Comparison of ENCODE assay signal across 25 cellular contexts in genomic region chr3:52176951-52177700, GRCh38. TPM values are rescaled to one million over a fixed set of nuclear protein-coding genes. Genes with fewer than 3 reads are reported as not detected.
DNase-seq lines count a peak whose midpoint lies in the region; ATAC-seq, FAIRE-seq and TF ChIP-seq lines count a peak whose summit lies in the region.
"Had no signal": no experiment of that assay in that cellular context is flagged by ENCODE, and none has a peak within 500 bp of the region (broad histone marks: within the 10 kb centered on the region; RNA-seq: fewer than 3 reads in every experiment).

No MANE protein-coding gene starts in this region.

- no peaks in the 10 kb centered on the region for H3K79me1 ChIP-seq in H1 (ENCODE audit: low read depth, low read length)

- intact Hi-C loops in CD14-positive monocyte (cut with micrococcal nuclease), result no loop called here
- intact Hi-C loops in pancreas (cut with DNase I), result no loop called here

- H2BK15ac ChIP-seq in H1 (ENCODE audit: low read length), result no peak overlapping the region

- no peak overlapping the region for H3K4me3 Mint-ChIP-seq in CD14-positive monocyte
- H3K4me3 Mint-ChIP-seq: natural killer cell had no signal

- no peak for TF ChIP-seq RAD21 in H1 (IDR thresholded peaks at IDR 0.05 in 1 of 2, conservative IDR thresholded peaks at IDR 0.05 in 1 of 2; ENCODE audit: low read depth in 2 of 2, low read length in 2 of 2)

- H3K27me3 ChIP-seq in H1 (replicated peaks in 1 of 4; ENCODE audit: control insufficient read depth in 3 of 4, extremely low read depth in 1 of 4, insufficient read depth in 3 of 4, low read length in 3 of 4) (no peaks in the 10 kb centered on the region; a peak in 2 of 7 replicates), pancreas (no peaks in the 10 kb centered on the region), SJCRH30 (no peaks in the 10 kb centered on the region)
- H3K27me3 ChIP-seq: gastroesophageal sphincter had no signal

- peaks cover 3 to 7% of the 10 kb centered on the region in 2 donors for H3K36me3 Mint-ChIP-seq in CD14-positive monocyte
- H3K36me3 Mint-ChIP-seq: natural killer cell had no signal

- no peaks in the 10 kb centered on the region; the same call in 1 of the 2 replicates for H3K23me2 ChIP-seq in H1 (ENCODE audit: low read depth, low read length)

- H3K4me3 ChIP-seq in H1 (ENCODE audit: extremely low read depth in 1 of 4, insufficient read depth in 2 of 4, low read depth in 3 of 4, low read length in 4 of 4) (no peak overlapping the region), pancreas (no peak overlapping the region), SJCRH30 (no peak overlapping the region)
- H3K4me3 ChIP-seq: gastroesophageal sphincter had no signal

- no peak for TF ChIP-seq CTCF in CD14-positive monocyte (IDR thresholded peaks at IDR 0.05)
- TF ChIP-seq CTCF in H1 (IDR thresholded peaks at IDR 0.05; ENCODE audit: control extremely low read depth in 1 of 3, insufficient read depth in 1 of 3, low read depth in 1 of 3, low read length in 3 of 3), result 0 out of 4 replicates have a peak, but pooled peaks of 1 of the 3 experiments have one; percentile 5
- TF ChIP-seq CTCF in pancreas (IDR thresholded peaks at IDR 0.05), result no peak

- H3K79me2 ChIP-seq in H1 (ENCODE audit: control insufficient read depth in 1 of 2, insufficient read depth in 2 of 2, low read length in 2 of 2), result no peaks in the 10 kb centered on the region

- H3K4me1 Mint-ChIP-seq in CD14-positive monocyte, result peaks cover 34% of the 10 kb centered on the region

- no peak overlapping the region for H2BK120ac ChIP-seq in H1 (replicated peaks; ENCODE audit: low read depth, low read length)

- no peak overlapping the region for H2BK12ac ChIP-seq in H1 (ENCODE audit: low read depth, low read length)

- H3K9me3 ChIP-seq in H1 (ENCODE audit: insufficient read depth in 2 of 2, low read depth in 1 of 2, low read length in 1 of 2) (no peaks in the 10 kb centered on the region), pancreas (no peaks in the 10 kb centered on the region), SJCRH30 (replicated peaks) (no peaks in the 10 kb centered on the region)
- H3K9me3 ChIP-seq: gastroesophageal sphincter had no signal

- H2AFZ ChIP-seq in H1 (ENCODE audit: low read length), result no peak overlapping the region

- peak overlapping the region; percentile 27 for H4K91ac ChIP-seq in H1 (replicated peaks; ENCODE audit: insufficient read length, low read length)

- H3K18ac ChIP-seq in H1 (ENCODE audit: extremely low read depth, low read length), result no peak overlapping the region

- DNase-seq in CD14-positive monocyte (ENCODE audit: low spot score) (no peak), NCI-H69 (lab: John Stamatoyannopoulos, UW) (peak; percentile 50), H1 (ENCODE audit: low read depth in 1 of 2, low spot score in 2 of 2) (no peak), pancreas (peak in 1 of 6 donors; percentile 13), SJCRH30 (no peak), HK-2 (ENCODE audit: unreplicated experiment) (no peak), HCEC 1CT (no peak), DMS 273 (lab: John Stamatoyannopoulos, UW; ENCODE audit: unreplicated experiment) (no peak)
- DNase-seq: activated CD8-positive, alpha-beta memory T cell treated with anti-CD3 and anti-CD28 coated beads for 24 hours; amniotic stem cell; COR-L47; cortex of kidney; MM.1S; natural killer cell; RPMI8226; stimulated activated CD4-positive, alpha-beta T cell treated with anti-CD3 and anti-CD28 coated beads, Interleukin-2, amount 100 ng/mL, for 48 hours; stimulated activated CD8-positive, alpha-beta memory T cell treated with anti-CD3 and anti-CD28 coated beads, Interleukin-4, amount 100 ng/mL, for 48 hours; T-helper 1 cell had no signal

- POLR2A ChIA-PET in H1 (lab: Charles Lee; ENCODE audit: partially characterized antibody), result interaction anchor here (0.7 kb wide), 1 partner anchor 15 kb away, joined by 3 read pairs; no protein-coding TSS in a partner anchor

- no peak overlapping the region for H2BK20ac ChIP-seq in H1 (ENCODE audit: low read length)

- H3K4ac ChIP-seq in H1 (replicated peaks; ENCODE audit: insufficient read length, low read depth, low read length), result no peak overlapping the region

- no peak overlapping the region for H4K8ac ChIP-seq in H1 (ENCODE audit: extremely low read depth, insufficient read depth, low read length)

- no peak overlapping the region for H2BK5ac ChIP-seq in H1 (ENCODE audit: low read depth, low read length)

- peak overlapping the region in 6 of 7 donors; percentile 38 to 82 (median 70) for H3K27ac Mint-ChIP-seq in CD14-positive monocyte
- H3K27ac Mint-ChIP-seq: natural killer cell had no signal

- no peak overlapping the region for H3K4me2 ChIP-seq in H1 (ENCODE audit: insufficient read depth in 1 of 2, low read depth in 2 of 2, low read length in 2 of 2)

- no peak overlapping the region for H2AK5ac ChIP-seq in H1 (ENCODE audit: low read depth, low read length)

- no peak overlapping the region for H3K14ac ChIP-seq in H1 (ENCODE audit: insufficient read length)

- H3K56ac ChIP-seq in H1 (replicated peaks; ENCODE audit: insufficient read length, low read depth, low read length), result no peak overlapping the region

- TF ChIP-seq POLR2A in H1 (IDR thresholded peaks at IDR 0.05; ENCODE audit: control extremely low read depth in 1 of 2, low read depth in 2 of 2, low read length in 2 of 2), result no peak

- H3K9ac ChIP-seq in H1 (replicated peaks in 1 of 4; ENCODE audit: extremely low read depth in 1 of 4, low read depth in 3 of 4, low read length in 3 of 4), result no peak overlapping the region

- FAIRE-seq in H1 (lab: Jason Lieb, UNC), result no peak
- no peak for FAIRE-seq in pancreas (lab: Jason Lieb, UNC)
- FAIRE-seq: G401.6, GM12891 had no signal

- H3K9me3 Mint-ChIP-seq in CD14-positive monocyte, result peaks cover 0 to 5% (median 0%) of the 10 kb centered on the region in 7 donors
- H3K9me3 Mint-ChIP-seq: natural killer cell had no signal

- TF ChIP-seq EP300 in H1 (IDR thresholded peaks at IDR 0.05; ENCODE audit: borderline replicate concordance in 1 of 2, low read depth in 2 of 2, low read length in 2 of 2), result no peak

- no peak overlapping the region for H3K23ac ChIP-seq in H1 (ENCODE audit: insufficient read length)

- 85% methylated on average over 15 of the region's 15 CpGs; no CpG with 5 or more reads in 1 of the 2 experiments for WGBS in H1 (ENCODE audit: extremely low coverage in 1 of 2, insufficient coverage in 1 of 2, insufficient read length in 1 of 2, insufficient replicate concordance in 2 of 2, low coverage in 1 of 2, low lambda C conversion rate in 2 of 2, missing lambda C conversion rate in 1 of 2), 2 experiments
- WGBS in pancreas, 2 donors, result 55 to 69% methylated on average over 15 of the region's 15 CpGs

- peaks cover 1 to 6% (median 4%) of the 10 kb centered on the region in 3 donors for H3K27me3 Mint-ChIP-seq in CD14-positive monocyte (ENCODE audit: low read depth in 3 of 3)

- H4K5ac ChIP-seq in H1 (ENCODE audit: insufficient read length, low read depth, low read length), result no peak overlapping the region

- CTCF ChIA-PET in H1 (lab: Charles Lee; ENCODE audit: partially characterized antibody), result interaction anchor here (0.9 to 2.9 kb wide), 4 partner anchors 9 to 172 kb away, joined by 3 to 10 read pairs (median 6); no protein-coding TSS in a partner anchor

- H4K20me1 ChIP-seq in H1 (replicated peaks in 1 of 2; ENCODE audit: control insufficient read depth in 1 of 2, insufficient read depth in 2 of 2, low read length in 2 of 2), result no peaks in the 10 kb centered on the region

- H3K4me1 ChIP-seq in H1 (replicated peaks in 1 of 4; ENCODE audit: control insufficient read depth in 3 of 4, insufficient read depth in 4 of 4, low read length in 3 of 4) (peaks cover 0 to 5% (median 1%) of the 10 kb centered on the region in 4 experiments; a peak in 2 of 7 replicates), pancreas (no peaks in the 10 kb centered on the region), SJCRH30 (peaks cover 19% of the 10 kb centered on the region; the same call in 1 of the 2 replicates)
- H3K4me1 ChIP-seq: gastroesophageal sphincter had no signal

- H3K36me3 ChIP-seq in H1 (ENCODE audit: control insufficient read depth in 2 of 4, insufficient read depth in 4 of 4, low read length in 3 of 4), result no peaks in the 10 kb centered on the region
- H3K36me3 ChIP-seq in pancreas, result no peaks in the 10 kb centered on the region
- H3K36me3 ChIP-seq in SJCRH30, result no peaks in the 10 kb centered on the region
- H3K36me3 ChIP-seq: gastroesophageal sphincter, WERI-Rb-1 had no signal

- peak in 3 of 4 donors; percentile 29 to 47 (median 40) for ATAC-seq in pancreas
- ATAC-seq: gastroesophageal sphincter, natural killer cell had no signal

- H3K27ac ChIP-seq in H1 (ENCODE audit: low read depth, low read length) (no peak overlapping the region), pancreas (no peak overlapping the region), SJCRH30 (no peak overlapping the region)
- H3K27ac ChIP-seq: gastroesophageal sphincter, WERI-Rb-1 had no signal

RNA-seq across cellular contexts. Expression of gene ALAS1, which starts 20.8 kb away (rescaled TPM):
- polyA plus RNA-seq in CD14-positive monocyte, result 10 to 100 TPM; 20.9 to 38.7 TPM
- total RNA-seq in H1 (2021; fragmentation: NEBNext Ultra II Directional; extraction: Animal tissue kit (Norgen Biotek cat#: 25700)), result 45.2 and 45.9 TPM in 2 replicates
- polyA plus RNA-seq in H1 (2011; rRNA removed), result 84.4 and 87.7 TPM in 2 replicates
- 64.0 TPM for polyA plus RNA-seq in H1 (2011; cell fraction: cytosol; rRNA removed)
- polyA plus RNA-seq in H1 (2011; cell fraction: nucleus; rRNA removed), result 66.4 TPM
- polyA plus RNA-seq in H1 (2012, experiment 1 of 2), result 57.7 to 63.5 TPM (median 60.7 TPM) in 4 replicates
- polyA plus RNA-seq in H1 (2012, experiment 2 of 2), result 49.0 TPM
- polyA plus RNA-seq in H1 (2013, experiment 1 of 2), result 34.1 TPM
- polyA plus RNA-seq in H1 (2013, experiment 2 of 2), result 31.3 TPM
- polyA minus RNA-seq in H1 (2011; rRNA and poly(A)+ RNA removed), result 57.3 and 64.7 TPM in 2 replicates
- 30.9 TPM for polyA minus RNA-seq in H1 (2011; cell fraction: cytosol; rRNA and poly(A)+ RNA removed)
- polyA minus RNA-seq in H1 (2011; cell fraction: nucleus; rRNA and poly(A)+ RNA removed), result 24.2 TPM
- 10 to 100 TPM; 10.1 to 21.7 (median 12.9) TPM for total RNA-seq in pancreas
- 10 to 100 TPM in 1 of 2 donors, 1 to 10 TPM in 1; 8.4 to 20.2 TPM for polyA plus RNA-seq in pancreas
- total RNA-seq in SJCRH30 (2014; rRNA removed; shearing (Covaris generic)), result 46.8 and 50.3 TPM in 2 replicates

RNA-seq across cellular contexts. Expression of gene POC1A, which starts 22.9 kb away (rescaled TPM):
- polyA plus RNA-seq in CD14-positive monocyte, result 1 to 10 TPM; 1.2 to 2.0 TPM
- total RNA-seq in H1 (2021; fragmentation: NEBNext Ultra II Directional; extraction: Animal tissue kit (Norgen Biotek cat#: 25700)), result 35.7 and 39.2 TPM in 2 replicates
- 35.7 and 44.9 TPM in 2 replicates for polyA plus RNA-seq in H1 (2011; rRNA removed)
- 44.8 TPM for polyA plus RNA-seq in H1 (2011; cell fraction: cytosol; rRNA removed)
- polyA plus RNA-seq in H1 (2011; cell fraction: nucleus; rRNA removed), result 74.4 TPM
- polyA plus RNA-seq in H1 (2012, experiment 1 of 2), result 31.0 to 42.0 TPM (median 39.4 TPM) in 4 replicates
- polyA plus RNA-seq in H1 (2012, experiment 2 of 2), result 47.6 TPM
- 18.4 TPM for polyA plus RNA-seq in H1 (2013, experiment 1 of 2)
- polyA plus RNA-seq in H1 (2013, experiment 2 of 2), result 19.2 TPM
- polyA minus RNA-seq in H1 (2011; rRNA and poly(A)+ RNA removed), result 67.4 and 73.9 TPM in 2 replicates
- polyA minus RNA-seq in H1 (2011; cell fraction: cytosol; rRNA and poly(A)+ RNA removed), result 26.2 TPM
- polyA minus RNA-seq in H1 (2011; cell fraction: nucleus; rRNA and poly(A)+ RNA removed), result 40.2 TPM
- total RNA-seq in pancreas, result 1 to 10 TPM in 1 of 6 donors, under 1 TPM in 5; 0.37 to 1.1 (median 0.71) TPM
- under 1 TPM; 0.46 to 0.80 TPM for polyA plus RNA-seq in pancreas
- 27.1 and 28.3 TPM in 2 replicates for total RNA-seq in SJCRH30 (2014; rRNA removed; shearing (Covaris generic))

RNA-seq across cellular contexts. Expression of gene TLR9, which starts 48.3 kb away (rescaled TPM):
- polyA plus RNA-seq in CD14-positive monocyte (not detected), H1 (2011; rRNA removed) (0.05 and 0.06 TPM in 2 replicates), pancreas (under 1 TPM; 0.05 to 0.27 TPM)
- not detected in 2 replicates for total RNA-seq in H1 (2021; fragmentation: NEBNext Ultra II Directional; extraction: Animal tissue kit (Norgen Biotek cat#: 25700))
- polyA plus RNA-seq in H1 (2011; cell fraction: cytosol; rRNA removed), result not detected
- not detected for polyA plus RNA-seq in H1 (2011; cell fraction: nucleus; rRNA removed)
- polyA plus RNA-seq in H1 (2012, experiment 1 of 2), result 0.08 to 0.11 TPM in 2 of 4 replicates, not detected in the others
- polyA plus RNA-seq in H1 (2012, experiment 2 of 2), result not detected
- polyA plus RNA-seq in H1 (2013, experiment 1 of 2), result not detected
- polyA plus RNA-seq in H1 (2013, experiment 2 of 2), result not detected
- polyA minus RNA-seq in H1 (2011; rRNA and poly(A)+ RNA removed), result 0.06 TPM in 1 of 2 replicates, not detected in the other
- not detected for polyA minus RNA-seq in H1 (2011; cell fraction: cytosol; rRNA and poly(A)+ RNA removed)
- polyA minus RNA-seq in H1 (2011; cell fraction: nucleus; rRNA and poly(A)+ RNA removed), result not detected
- under 1 TPM in 4 of 6 donors, not detected in 2; 0.03 to 0.47 (median 0.04) TPM for total RNA-seq in pancreas
- total RNA-seq in SJCRH30 (2014; rRNA removed; shearing (Covaris generic)), result not detected in 2 replicates
- total RNA-seq: epithelial cell of proximal tubule, gastroesophageal sphincter, H4, temporal lobe had no signal

Comparison
In these comparisons a context has a peak if more than half of its experiments do, and no peak if none do; other contexts are left out.
1. RNA of gene POC1A, which starts 22.9 kb away (total RNA-seq): 35.7 to 39.2 TPM in H1 and 27.1 to 28.3 TPM in SJCRH30; 0.37 to 1.1 TPM in pancreas; every median in the first group is over 10 times any median in the second.